18 cellular contexts compared by ENCODE assay signal in genomic region chr2:71974846-71975245, GRCh38.
"Had no signal": no experiment of that assay in that cellular context is flagged by ENCODE, and none has a peak within 500 bp of the region (broad histone marks: within the 10 kb centered on the region; RNA-seq: fewer than 3 reads in every experiment).

No MANE protein-coding gene starts in this region.

- H3K27ac ChIP-seq: coronary artery, hepatocyte, right atrium auricular region, skin epidermis, suprapubic skin, VCaP had no signal

- DNase-seq: activated CD4-positive, alpha-beta T cell treated with anti-CD3 and anti-CD28 coated beads, Interleukin-2, amount 50 U/mL, for 48 hours; activated naive CD4-positive, alpha-beta T cell treated with anti-CD3 and anti-CD28 coated beads, Interleukin-2, amount 10 ng/mL, durations not matched to agents 7 days and 5 days; central memory CD4-positive, alpha-beta T cell; effector CD8-positive, alpha-beta T cell; kidney; left ventricle myocardium superior; nucleus accumbens; stimulated activated CD4-positive, alpha-beta T cell treated with anti-CD3 and anti-CD28 coated beads, Interleukin-4, amount 100 ng/mL, for 24 hours; stimulated activated naive CD4-positive, alpha-beta T cell treated with Interleukin-2 at 50 U/mL for 16 hours; T-helper 1 cell; T1000; trophoblast cell had no signal

- H3K4me1 ChIP-seq: right atrium auricular region, suprapubic skin had no signal

- ATAC-seq: left ventricle myocardium superior had no signal

- H3K27me3 ChIP-seq: hepatocyte, right atrium auricular region, suprapubic skin had no signal

- H3K4me3 ChIP-seq: coronary artery, hepatocyte, right atrium auricular region, skin epidermis, suprapubic skin had no signal

- H3K36me3 ChIP-seq: right atrium auricular region, suprapubic skin had no signal
